ENCODE assay signal across 12 cellular contexts in the genomic region with DNA sequence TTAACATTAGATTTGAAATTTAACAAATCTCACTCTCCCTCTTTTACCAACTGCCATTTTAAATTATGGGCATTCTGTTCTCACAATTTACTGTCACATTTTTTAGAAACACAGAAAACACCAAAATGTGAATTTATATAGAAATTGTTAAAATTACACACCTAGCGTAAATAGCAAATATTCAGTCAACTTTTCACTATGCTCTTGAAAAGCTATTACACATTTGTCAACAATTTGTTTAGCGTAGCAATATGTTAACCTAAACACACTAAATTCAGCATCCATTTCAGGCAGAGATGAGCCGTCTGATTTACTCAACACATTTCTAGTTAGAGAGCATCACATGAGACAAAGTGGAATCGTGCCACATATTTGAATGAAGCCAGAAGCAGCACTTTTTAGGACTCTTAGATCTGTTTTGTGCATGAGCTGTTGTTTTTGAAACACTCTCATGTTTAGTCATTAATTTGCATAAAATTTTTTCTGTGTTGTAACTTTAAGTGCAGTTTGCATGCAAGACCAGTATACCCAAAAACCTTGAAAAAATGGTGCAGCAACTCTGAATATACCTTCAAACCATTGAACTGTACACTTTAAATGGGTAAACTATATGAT. TPM values are rescaled to one million over a fixed set of nuclear protein-coding genes. Genes with fewer than 3 reads are reported as not detected.
DNase-seq lines count a peak whose midpoint lies in the region; ATAC-seq and TF ChIP-seq lines count a peak whose summit lies in the region.
"Had no signal": no experiment of that assay in that cellular context is flagged by ENCODE, and none has a peak within 500 bp of the region (broad histone marks: within the 10 kb centered on the region; RNA-seq: fewer than 3 reads in every experiment).

No MANE protein-coding gene starts in this region.

- H3K4me3 Mint-ChIP-seq in activated T-helper 17 cell treated with anti-CD3 and anti-CD28 coated beads, Interleukin-2, amount 50 U/mL, for 72 hours: peak overlapping the region; percentile 55

- H3K79me1 ChIP-seq in neuronal stem cell (ENCODE audit: low read depth, low read length): no peaks in the 10 kb centered on the region

- TF ChIP-seq POLR2A in GM18505 (IDR thresholded peaks at IDR 0.05; ENCODE audit: borderline replicate concordance, extremely low read depth, insufficient read depth, insufficient read length) (no peak), heart left ventricle (IDR thresholded peaks at IDR 0.05) (no peak)

- no peak overlapping the region for H3K27ac ChIP-seq in heart left ventricle
- H3K27ac ChIP-seq in neuronal stem cell (replicated peaks; ENCODE audit: low read length): no peak overlapping the region
- H3K27ac ChIP-seq: cardiac muscle cell, SJCRH30 had no signal

- H3K36me3 Mint-ChIP-seq in activated T-helper 17 cell treated with anti-CD3 and anti-CD28 coated beads, Interleukin-2, amount 50 U/mL, for 72 hours (ENCODE audit: low read depth): peaks cover 34% of the 10 kb centered on the region

- H2BK12ac ChIP-seq in neuronal stem cell (ENCODE audit: low read length): no peak overlapping the region

- no peak overlapping the region for H2AK5ac ChIP-seq in neuronal stem cell (ENCODE audit: low read depth, low read length)

- ATAC-seq in GM18505 (IDR thresholded peaks at IDR 0.05; ENCODE audit: unreplicated experiment) (peak; percentile 68), GM19455 (IDR thresholded peaks at IDR 0.05; ENCODE audit: unreplicated experiment) (peak; percentile 82), HG02938 (IDR thresholded peaks at IDR 0.05; ENCODE audit: unreplicated experiment) (peak; percentile 84), heart left ventricle (no peak)
- peak; percentile 78 for ATAC-seq in activated T-helper 17 cell treated with anti-CD3 and anti-CD28 coated beads, Interleukin-2, amount 50 U/mL, for 72 hours (replicated peaks)
- ATAC-seq: stimulated activated naive CD8-positive, alpha-beta T cell treated with anti-CD3 and anti-CD28 coated beads, Interleukin-15, amount 100 ng/mL, for 72 hours had no signal

- WGBS in heart left ventricle, 4 donors: 82 to 85% (median 83%) methylated on average over 4 of the region's 4 CpGs
- no CpG with 5 or more reads among the region's 4 CpGs for WGBS in neuronal stem cell (ENCODE audit: extremely low coverage in 2 of 2, insufficient read length in 2 of 2, insufficient replicate concordance in 1 of 2), 2 donors

- no peak overlapping the region for H3K14ac ChIP-seq in neuronal stem cell (ENCODE audit: low read length)

- intact Hi-C loops in heart left ventricle (cut with DNase I): loop anchor here in 1 of 10 donors (10.0 kb wide), 1 partner anchor 1339 kb away; no protein-coding TSS in a partner anchor

- DNase-seq in NAMALWA (ENCODE audit: low spot score): no peak
- no peak for DNase-seq in 8988T
- no peak for DNase-seq in heart left ventricle
- no peak for DNase-seq in neuronal stem cell (ENCODE audit: low spot score)
- DNase-seq: SJCRH30; stimulated activated naive CD8-positive, alpha-beta T cell treated with anti-CD3 and anti-CD28 coated beads, Interleukin-15, amount 100 ng/mL, for 72 hours had no signal

- no peak overlapping the region for H4K8ac ChIP-seq in neuronal stem cell (ENCODE audit: low read depth, low read length)

- H3K18ac ChIP-seq in neuronal stem cell (ENCODE audit: low read length): no peak overlapping the region

- no peaks in the 10 kb centered on the region for H3K9me3 Mint-ChIP-seq in activated T-helper 17 cell treated with anti-CD3 and anti-CD28 coated beads, Interleukin-2, amount 50 U/mL, for 72 hours

- H3K4me1 ChIP-seq in heart left ventricle (peaks cover 0 to 56% (median 36%) of the 10 kb centered on the region in 12 donors), neuronal stem cell (ENCODE audit: control insufficient read depth in 2 of 2, insufficient read depth in 1 of 2, low read depth in 1 of 2, low read length in 2 of 2) (peaks cover 0 to 3% of the 10 kb centered on the region in 2 donors)
- H3K4me1 ChIP-seq: SJCRH30 had no signal

- no peak overlapping the region for H2BK15ac ChIP-seq in neuronal stem cell (ENCODE audit: low read length)

- no peak overlapping the region for H3K4ac ChIP-seq in neuronal stem cell (ENCODE audit: low read length)

- H2BK120ac ChIP-seq in neuronal stem cell (ENCODE audit: low read depth, low read length): no peak overlapping the region

- H2AFZ ChIP-seq in neuronal stem cell (ENCODE audit: low read length): no peak overlapping the region

- peak overlapping the region; percentile 18 for H3K27ac Mint-ChIP-seq in activated T-helper 17 cell treated with anti-CD3 and anti-CD28 coated beads, Interleukin-2, amount 50 U/mL, for 72 hours

- H3K4me1 Mint-ChIP-seq in activated T-helper 17 cell treated with anti-CD3 and anti-CD28 coated beads, Interleukin-2, amount 50 U/mL, for 72 hours: peaks cover 36% of the 10 kb centered on the region

- H2BK5ac ChIP-seq in neuronal stem cell (ENCODE audit: low read length): no peak overlapping the region

- no peak overlapping the region for H4K91ac ChIP-seq in neuronal stem cell (ENCODE audit: low read depth, low read length, poor library complexity)

- no peak overlapping the region for H3K4me3 ChIP-seq in heart left ventricle
- H3K4me3 ChIP-seq in neuronal stem cell (ENCODE audit: low read length in 2 of 2): no peak overlapping the region
- H3K4me3 ChIP-seq: cardiac muscle cell, SJCRH30, smooth muscle cell had no signal

- H3K9ac ChIP-seq in neuronal stem cell (ENCODE audit: low read depth, low read length, poor library complexity): no peak overlapping the region

- H3K23ac ChIP-seq in neuronal stem cell (ENCODE audit: low read depth, low read length, poor library complexity): no peak overlapping the region

- H3K9me3 ChIP-seq in heart left ventricle (no peaks in the 10 kb centered on the region), neuronal stem cell (replicated peaks in 1 of 2; ENCODE audit: control insufficient read depth in 2 of 2, insufficient read depth in 1 of 2, low read depth in 1 of 2, low read length in 2 of 2) (no peaks in the 10 kb centered on the region)
- H3K9me3 ChIP-seq: SJCRH30 had no signal

- H3K36me3 ChIP-seq in heart left ventricle: peaks cover 0 to 3% (median 0%) of the 10 kb centered on the region in 9 donors
- peaks cover 0 to 16% of the 10 kb centered on the region in 2 donors for H3K36me3 ChIP-seq in neuronal stem cell (replicated peaks in 1 of 2; ENCODE audit: control insufficient read depth in 2 of 2, insufficient read depth in 2 of 2, low read length in 2 of 2)
- H3K36me3 ChIP-seq: cardiac muscle cell had no signal

- no peaks in the 10 kb centered on the region for H3K27me3 Mint-ChIP-seq in activated T-helper 17 cell treated with anti-CD3 and anti-CD28 coated beads, Interleukin-2, amount 50 U/mL, for 72 hours
- H3K27me3 Mint-ChIP-seq: stimulated activated naive CD8-positive, alpha-beta T cell treated with anti-CD3 and anti-CD28 coated beads, Interleukin-15, amount 100 ng/mL, for 72 hours had no signal

- TF ChIP-seq CTCF in heart left ventricle (IDR thresholded peaks at IDR 0.05): no peak

- H3K4me2 ChIP-seq in neuronal stem cell (ENCODE audit: insufficient read depth, low read length, poor library complexity, severe bottlenecking): no peak overlapping the region
- H3K4me2 ChIP-seq: smooth muscle cell had no signal

- H3K27me3 ChIP-seq in heart left ventricle (no peaks in the 10 kb centered on the region), neuronal stem cell (ENCODE audit: control insufficient read depth in 3 of 3, insufficient read depth in 3 of 3, low read depth in 1 of 3, low read length in 3 of 3) (no peaks in the 10 kb centered on the region)
- H3K27me3 ChIP-seq: cardiac muscle cell, SJCRH30 had no signal

RNA-seq across cellular contexts. Expression of a gene that starts 8.2 kb away (rescaled TPM):
- 10 to 100 TPM; 19.5 to 62.7 TPM for total RNA-seq in activated T-helper 17 cell treated with anti-CD3 and anti-CD28 coated beads, Interleukin-2, amount 50 U/mL, for 72 hours
- total RNA-seq in heart left ventricle: 1 to 10 TPM; 2.6 to 9.8 (median 6.3) TPM
- polyA plus RNA-seq in heart left ventricle: 10 to 100 TPM in 1 of 2 donors, 1 to 10 TPM in 1; 6.3 to 10.3 TPM
- 41.4 TPM for polyA plus RNA-seq in neuronal stem cell (2013, experiment 1 of 2)
- polyA plus RNA-seq in neuronal stem cell (2013, experiment 2 of 2): 42.4 TPM

Comparison
In these comparisons a context has a peak if more than half of its experiments do, and no peak if none do; other contexts are left out.
1. ATAC-seq: peak in GM18505 (single experiment), GM19455 (single experiment), HG02938 (single experiment) and activated T-helper 17 cell treated with anti-CD3 and anti-CD28 coated beads, Interleukin-2, amount 50 U/mL, for 72 hours (single experiment); none in heart left ventricle (0 of 4).